1 cellular context compared by ENCODE assay signal in the genomic region with DNA sequence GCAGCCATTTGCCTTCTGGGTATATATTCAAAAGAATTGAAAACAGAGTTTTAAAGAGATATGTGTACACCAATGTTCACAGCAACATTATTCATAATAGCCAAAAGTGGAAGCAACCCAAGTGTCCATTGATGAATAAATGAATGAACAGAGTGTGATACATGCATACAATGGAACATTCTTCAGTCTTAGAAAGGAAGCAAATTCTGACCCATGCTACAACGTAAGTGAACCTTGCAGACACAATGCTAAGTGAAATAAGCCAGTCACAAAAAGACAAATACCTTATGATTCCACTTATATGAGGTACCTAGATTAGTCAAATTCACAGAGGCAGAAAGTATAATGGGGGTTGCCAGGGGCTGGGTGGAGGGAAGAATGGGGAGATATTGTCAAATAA.
TF ChIP-seq lines count a peak whose summit lies in the region.

No MANE protein-coding gene starts in this region.

TF ChIP-seq in GM12878, 131 proteins besides CTCF, POLR2A, EP300 and RAD21:
- TF ChIP-seq, protein P1, sequence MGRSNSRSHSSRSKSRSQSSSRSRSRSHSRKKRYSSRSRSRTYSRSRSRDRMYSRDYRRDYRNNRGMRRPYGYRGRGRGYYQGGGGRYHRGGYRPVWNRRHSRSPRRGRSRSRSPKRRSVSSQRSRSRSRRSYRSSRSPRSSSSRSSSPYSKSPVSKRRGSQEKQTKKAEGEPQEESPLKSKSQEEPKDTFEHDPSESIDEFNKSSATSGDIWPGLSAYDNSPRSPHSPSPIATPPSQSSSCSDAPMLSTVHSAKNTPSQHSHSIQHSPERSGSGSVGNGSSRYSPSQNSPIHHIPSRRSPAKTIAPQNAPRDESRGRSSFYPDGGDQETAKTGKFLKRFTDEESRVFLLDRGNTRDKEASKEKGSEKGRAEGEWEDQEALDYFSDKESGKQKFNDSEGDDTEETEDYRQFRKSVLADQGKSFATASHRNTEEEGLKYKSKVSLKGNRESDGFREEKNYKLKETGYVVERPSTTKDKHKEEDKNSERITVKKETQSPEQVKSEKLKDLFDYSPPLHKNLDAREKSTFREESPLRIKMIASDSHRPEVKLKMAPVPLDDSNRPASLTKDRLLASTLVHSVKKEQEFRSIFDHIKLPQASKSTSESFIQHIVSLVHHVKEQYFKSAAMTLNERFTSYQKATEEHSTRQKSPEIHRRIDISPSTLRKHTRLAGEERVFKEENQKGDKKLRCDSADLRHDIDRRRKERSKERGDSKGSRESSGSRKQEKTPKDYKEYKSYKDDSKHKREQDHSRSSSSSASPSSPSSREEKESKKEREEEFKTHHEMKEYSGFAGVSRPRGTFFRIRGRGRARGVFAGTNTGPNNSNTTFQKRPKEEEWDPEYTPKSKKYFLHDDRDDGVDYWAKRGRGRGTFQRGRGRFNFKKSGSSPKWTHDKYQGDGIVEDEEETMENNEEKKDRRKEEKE (IDR thresholded peaks at IDR 0.05), result no peak
- TF ChIP-seq ZNF24 (IDR thresholded peaks at IDR 0.05), result peak; percentile 75; the same call in 1 of the 2 replicates
- TF ChIP-seq JUNB (IDR thresholded peaks at IDR 0.05), result peak; percentile 24; the same call in 1 of the 2 replicates
TF ChIP-seq in GM12878: peak in this region for 2.
